Comparison of ENCODE assay signal across 17 cellular contexts in genomic region chr20:62336775-62337557, GRCh38. TPM values are rescaled to one million over a fixed set of nuclear protein-coding genes. Genes with fewer than 3 reads are reported as not detected.
DNase-seq lines count a peak whose midpoint lies in the region; ATAC-seq, FAIRE-seq and TF ChIP-seq lines count a peak whose summit lies in the region.
"Had no signal": no experiment of that assay in that cellular context is flagged by ENCODE, and none has a peak within 500 bp of the region (broad histone marks: within the 10 kb centered on the region; RNA-seq: fewer than 3 reads in every experiment).

No MANE protein-coding gene starts in this region.

- 0 out of 2 replicates have a peak overlapping the region, but pooled peaks have one; percentile 10 for H2AFZ ChIP-seq in GM12878 (ENCODE audit: control insufficient read depth, low read depth, low read length)
- H2AFZ ChIP-seq: PC-9 had no signal

- H3K4me2 ChIP-seq in DOHH2 (ENCODE audit: low read length) (peak overlapping the region; percentile 99), GM12878 (ENCODE audit: control insufficient read depth, insufficient read depth) (peak overlapping the region; percentile 82)
- H3K4me2 ChIP-seq: PC-9 had no signal

- peaks cover 43% of the 10 kb centered on the region for H3F3A ChIP-seq in DOHH2 (ENCODE audit: control insufficient read depth, insufficient read depth)

- H3K36me3 ChIP-seq in DOHH2 (ENCODE audit: control insufficient read depth, low read length) (peaks cover 29% of the 10 kb centered on the region), GM12878 (ENCODE audit: control insufficient read depth in 2 of 2, insufficient read depth in 2 of 2, low read length in 1 of 2) (no peaks in the 10 kb centered on the region), sigmoid colon (peaks cover 51 to 99% (median 70%) of the 10 kb centered on the region in 4 donors), gastrocnemius medialis (peaks cover 0 to 14% of the 10 kb centered on the region in 2 donors)

- CTCF ChIA-PET in GM12878 (lab: Yijun Ruan, JAX), result interaction anchor here (0.7 to 0.9 kb wide), 2 partner anchors 28 to 106 kb away, joined by 3 to 4 read pairs; no protein-coding TSS in a partner anchor

- intact Hi-C loops in GM12878 (cut with micrococcal nuclease; ENCODE audit: unreplicated experiment) (no loop called here), sigmoid colon (cut with DNase I) (no loop called here), gastrocnemius medialis (cut with DNase I; ENCODE audit: low total_unique reads) (no loop called here)

- ATAC-seq in GM12878 (no peak), gastrocnemius medialis (no peak), HG03457 (IDR thresholded peaks at IDR 0.05; ENCODE audit: unreplicated experiment) (no peak), HG03097 (IDR thresholded peaks at IDR 0.05; ENCODE audit: low FRiP score, unreplicated experiment) (no peak)

- WGBS in GM12878 (ENCODE audit: insufficient coverage, insufficient replicate concordance, low lambda C conversion rate, missing lambda C conversion rate), result 80% methylated on average over 50 of the region's 53 CpGs
- WGBS in sigmoid colon, 2 donors, result 92 to 93% methylated on average over 53 of the region's 53 CpGs

- no peak for DNase-seq in GM12878 (ENCODE audit: low read depth, low spot score)
- DNase-seq in sigmoid colon, result no peak
- no peak for DNase-seq in OCI-M2 (lab: John Stamatoyannopoulos, UW; ENCODE audit: unreplicated experiment)
- no peak for DNase-seq in gastrocnemius medialis
- DNase-seq: activated CD8-positive, alpha-beta memory T cell treated with anti-CD3 and anti-CD28 coated beads, Interleukin-2, amount 50 U/mL, for 4 hours; immature natural killer cell; NCI-H1694; NCI-H748 treated with DMSO at 0.1 percent for 48 hours; PC-9; SJCRH30 had no signal

- TF ChIP-seq EP300 in Ishikawa (IDR thresholded peaks at IDR 0.05; ENCODE audit: borderline replicate concordance) (0 out of 2 replicates have a peak, but pooled peaks have one; percentile 13), GM12878 (IDR thresholded peaks at IDR 0.05; ENCODE audit: borderline replicate concordance in 1 of 2, control insufficient read depth in 1 of 2, low read depth in 2 of 2, low read length in 2 of 2) (no peak), sigmoid colon (IDR thresholded peaks at IDR 0.05) (no peak)

- no peak for TF ChIP-seq POLR2A in GM12878 (IDR thresholded peaks at IDR 0.05; ENCODE audit: low read depth, low read length)
- no peak for TF ChIP-seq POLR2A in sigmoid colon (IDR thresholded peaks at IDR 0.05)
- TF ChIP-seq POLR2A in gastrocnemius medialis (IDR thresholded peaks at IDR 0.05), result no peak

- in situ Hi-C loops in GM12878 (cut with MboI), result no loop called here
- in situ Hi-C loops in gastrocnemius medialis (cut with MboI; ENCODE audit: low sequenced_read_pairs in 4 of 4), result no loop called here

- RAD21 ChIA-PET in GM12878 (lab: Charles Lee; ENCODE audit: unreplicated experiment), result no interaction called here

- H3K9ac ChIP-seq in GM12878 (ENCODE audit: control insufficient read depth, insufficient read depth, low read length), result no peak overlapping the region

- H3K9me3 ChIP-seq in DOHH2 (ENCODE audit: control insufficient read depth, insufficient read depth, low read length), result peaks cover 5% of the 10 kb centered on the region; the same call in 1 of the 2 replicates
- peaks cover 3% of the 10 kb centered on the region for H3K9me3 ChIP-seq in GM12878 (replicated peaks; ENCODE audit: control insufficient read depth, insufficient read depth, low read length)
- H3K9me3 ChIP-seq in sigmoid colon, result no peaks in the 10 kb centered on the region
- H3K9me3 ChIP-seq in gastrocnemius medialis, result no peaks in the 10 kb centered on the region
- H3K9me3 ChIP-seq: SJCRH30, suprapubic skin had no signal

- H3K4me1 ChIP-seq in DOHH2 (ENCODE audit: control insufficient read depth, low read length) (peaks cover 57% of the 10 kb centered on the region), GM12878 (ENCODE audit: control insufficient read depth, insufficient read depth, low read length) (peaks cover 37% of the 10 kb centered on the region), sigmoid colon (no peaks in the 10 kb centered on the region), gastrocnemius medialis (no peaks in the 10 kb centered on the region)
- H3K4me1 ChIP-seq: SJCRH30, suprapubic skin had no signal

- H3K27ac ChIP-seq in DOHH2 (ENCODE audit: low read depth, low read length) (peak overlapping the region; percentile 100), GM12878 (ENCODE audit: control insufficient read depth, insufficient read depth) (no peak overlapping the region), sigmoid colon (peak overlapping the region in 3 of 4 donors; percentile 13 to 48 (median 41)), gastrocnemius medialis (no peak overlapping the region)
- H3K27ac ChIP-seq: PC-9, SJCRH30, suprapubic skin, VCaP had no signal

- TF ChIP-seq RAD21 in Ishikawa (IDR thresholded peaks at IDR 0.05; ENCODE audit: low read depth) (no peak), GM12878 (IDR thresholded peaks at IDR 0.05; ENCODE audit: insufficient read depth, low read depth, low read length) (no peak)

- POLR2A ChIA-PET in GM12878 (lab: Charles Lee), result no interaction called here

- H3K4me3 ChIP-seq in DOHH2 (ENCODE audit: low read length) (peak overlapping the region; percentile 83), GM12878 (no peak overlapping the region), sigmoid colon (no peak overlapping the region), gastrocnemius medialis (no peak overlapping the region)
- H3K4me3 ChIP-seq: PC-9, SJCRH30, suprapubic skin had no signal

- BruUV-seq in GM12878 (replicated peaks; lab: Mats Ljungman, UMichigan), result no TSS peak

- FAIRE-seq in GM12878 (lab: Jason Lieb, UNC), result peak; percentile 62

- SMC1A ChIA-PET in GM12878 (lab: Charles Lee; ENCODE audit: uncharacterized antibody, unreplicated experiment), result no interaction called here

- H3K79me2 ChIP-seq in DOHH2 (ENCODE audit: control insufficient read depth, low read length), result 0 out of 2 replicates have a peak, but pooled peaks cover 4% of the 10 kb centered on the region
- no peaks in the 10 kb centered on the region for H3K79me2 ChIP-seq in GM12878 (ENCODE audit: control insufficient read depth, insufficient read depth, low read length)

- no peaks in the 10 kb centered on the region for H3K9me2 ChIP-seq in DOHH2 (replicated peaks; ENCODE audit: control insufficient read depth, low read length)

- TF ChIP-seq CTCF in DOHH2 (IDR thresholded peaks at IDR 0.05; ENCODE audit: low read depth, low read length, poor library complexity, severe bottlenecking), result no peak
- TF ChIP-seq CTCF in GM12878 (IDR thresholded peaks at IDR 0.05 in 2 of 3, conservative IDR thresholded peaks at IDR 0.05 in 1 of 3; ENCODE audit: control insufficient read depth in 2 of 3, extremely low read depth in 1 of 3, insufficient read depth in 1 of 3, low read depth in 3 of 3, low read length in 3 of 3), result no peak
- no peak for TF ChIP-seq CTCF in sigmoid colon (IDR thresholded peaks at IDR 0.05)
- no peak for TF ChIP-seq CTCF in gastrocnemius medialis (IDR thresholded peaks at IDR 0.05 in 4 of 5, conservative IDR thresholded peaks at IDR 0.05 in 1 of 5)

- H4K20me1 ChIP-seq in DOHH2 (ENCODE audit: control insufficient read depth, insufficient read depth, low read depth, low read length), result no peaks in the 10 kb centered on the region
- H4K20me1 ChIP-seq in GM12878 (ENCODE audit: control insufficient read depth, insufficient read depth), result no peaks in the 10 kb centered on the region

- H3K27me3 ChIP-seq in DOHH2 (ENCODE audit: control insufficient read depth, low read length) (no peaks in the 10 kb centered on the region), GM12878 (replicated peaks in 1 of 2; ENCODE audit: control insufficient read depth in 2 of 2, insufficient read depth in 2 of 2, low read length in 1 of 2) (no peaks in the 10 kb centered on the region), sigmoid colon (no peaks in the 10 kb centered on the region), gastrocnemius medialis (no peaks in the 10 kb centered on the region)
- H3K27me3 ChIP-seq: SJCRH30, suprapubic skin had no signal

RNA-seq across cellular contexts. Expression of gene LAMA5, which starts 30.1 kb away (rescaled TPM):
- 2.5 and 3.7 TPM in 2 replicates for total RNA-seq in GM12878 (2013; cell fraction: nucleolus; rRNA removed)
- total RNA-seq in GM12878 (2014; rRNA removed) (0.62 and 1.5 TPM in 2 replicates), GM12878 (2014; rRNA removed; fragmentation: Illumina TruSeq; extraction: Trizol) (0.09 and 0.28 TPM in 2 replicates), GM12878 (2021) (1.4 and 2.2 TPM in 2 replicates), sigmoid colon (100 to 1,000 TPM in 3 of 4 donors, 10 to 100 TPM in 1; 53.5 to 409 (median 134) TPM), gastrocnemius medialis (10 to 100 TPM; 13.0 to 35.8 (median 22.7) TPM)
- 0.56 TPM for polyA plus RNA-seq in GM12878 (2011; ENCODE audit: low read depth)
- polyA plus RNA-seq in GM12878 (2011; rRNA removed) (not detected in 2 replicates), GM12878 (2014; fragmentation: Illumina TruSeq; extraction: Trizol) (0.62 TPM in 1 of 2 replicates, not detected in the other), GM12878 (2014; fragmentation: Nextera tagmentation; extraction: Ambion mirVana) (not detected), GM12878 (2014; rRNA removed) (1.0 and 3.1 TPM in 2 replicates), GM12878 (2016; fragmentation: Nextera tagmentation; extraction: Ambion mirVana) (1 to 10 TPM; 1.6 TPM), sigmoid colon (10 to 100 TPM in 1 of 3 donors, 1 to 10 TPM in 2; 1.8 to 56.5 (median 3.2) TPM)
- polyA plus RNA-seq in GM12878 (2011; cell fraction: cytosol; rRNA removed), result 0.06 and 0.12 TPM in 2 replicates
- 2.4 and 3.6 TPM in 2 replicates for polyA plus RNA-seq in GM12878 (2011; cell fraction: nucleus; rRNA removed)
- 2.4 and 2.6 TPM in 2 replicates for polyA plus RNA-seq in GM12878 (2012)
- under 0.01 and 0.29 TPM in 2 replicates for polyA minus RNA-seq in GM12878 (2011; rRNA and poly(A)+ RNA removed)
- 0.27 and 2.3 TPM in 2 replicates for polyA minus RNA-seq in GM12878 (2011; cell fraction: cytosol; rRNA and poly(A)+ RNA removed)
- 0.24 and 2.1 TPM in 2 replicates for polyA minus RNA-seq in GM12878 (2011; cell fraction: nucleus; rRNA and poly(A)+ RNA removed)
- polyA plus RNA-seq: CD4-positive, alpha-beta memory T cell had no signal

RNA-seq across cellular contexts. Expression of gene ADRM1, which starts 34.2 kb away (rescaled TPM):
- total RNA-seq in GM12878 (2013; cell fraction: nucleolus; rRNA removed), result 20.8 and 22.6 TPM in 2 replicates
- total RNA-seq in GM12878 (2014; rRNA removed) (148 and 160 TPM in 2 replicates), GM12878 (2014; rRNA removed; fragmentation: Illumina TruSeq; extraction: Trizol) (43.3 and 53.3 TPM in 2 replicates), GM12878 (2021) (117 and 125 TPM in 2 replicates), sigmoid colon (100 to 1,000 TPM; 100 to 130 (median 119) TPM), gastrocnemius medialis (100 to 1,000 TPM; 389 to 644 (median 611) TPM)
- polyA plus RNA-seq in GM12878 (2011; ENCODE audit: low read depth), result 17.4 TPM
- polyA plus RNA-seq in GM12878 (2011; rRNA removed) (33.1 and 67.0 TPM in 2 replicates), GM12878 (2014; fragmentation: Illumina TruSeq; extraction: Trizol) (10.2 and 34.3 TPM in 2 replicates), GM12878 (2014; fragmentation: Nextera tagmentation; extraction: Ambion mirVana) (10 to 100 TPM in 1 of 2 experiments, 1 to 10 TPM in 1; 3.4 to 13.6 TPM), GM12878 (2014; rRNA removed) (150 and 181 TPM in 2 replicates), GM12878 (2016; fragmentation: Nextera tagmentation; extraction: Ambion mirVana) (100 to 1,000 TPM; 207 to 213 TPM), sigmoid colon (100 to 1,000 TPM in 1 of 3 donors, 10 to 100 TPM in 2; 61.3 to 102 (median 77.7) TPM)
- polyA plus RNA-seq in GM12878 (2011; cell fraction: cytosol; rRNA removed), result 84.8 and 158 TPM in 2 replicates
- polyA plus RNA-seq in GM12878 (2011; cell fraction: nucleus; rRNA removed), result 104 and 164 TPM in 2 replicates
- 51.6 and 61.0 TPM in 2 replicates for polyA plus RNA-seq in GM12878 (2012)
- polyA minus RNA-seq in GM12878 (2011; rRNA and poly(A)+ RNA removed), result 28.0 and 62.4 TPM in 2 replicates
- polyA minus RNA-seq in GM12878 (2011; cell fraction: cytosol; rRNA and poly(A)+ RNA removed), result 30.9 and 42.4 TPM in 2 replicates
- polyA minus RNA-seq in GM12878 (2011; cell fraction: nucleus; rRNA and poly(A)+ RNA removed), result 30.0 and 51.8 TPM in 2 replicates

RNA-seq across cellular contexts. Expression of gene RPS21, which starts 49.9 kb away (rescaled TPM):
- total RNA-seq in GM12878 (2013; cell fraction: nucleolus; rRNA removed), result 61.8 and 129 TPM in 2 replicates
- total RNA-seq in GM12878 (2014; rRNA removed) (1,780 and 2,320 TPM in 2 replicates), GM12878 (2014; rRNA removed; fragmentation: Illumina TruSeq; extraction: Trizol) (1,442 and 1,474 TPM in 2 replicates), GM12878 (2021) (2,559 and 2,687 TPM in 2 replicates), sigmoid colon (1,000 to 10,000 TPM; 2,383 to 8,235 (median 5,456) TPM), gastrocnemius medialis (1,000 to 10,000 TPM; 1,167 to 4,037 (median 2,295) TPM)
- polyA plus RNA-seq in GM12878 (2011; ENCODE audit: low read depth), result 2,747 TPM
- polyA plus RNA-seq in GM12878 (2011; rRNA removed) (2,814 and 4,987 TPM in 2 replicates), GM12878 (2014; fragmentation: Illumina TruSeq; extraction: Trizol) (536 and 1,536 TPM in 2 replicates), GM12878 (2014; fragmentation: Nextera tagmentation; extraction: Ambion mirVana) (1,000 to 10,000 TPM; 3,290 to 4,046 TPM), GM12878 (2014; rRNA removed) (3,245 and 4,075 TPM in 2 replicates), GM12878 (2016; fragmentation: Nextera tagmentation; extraction: Ambion mirVana) (1,000 to 10,000 TPM; 1,499 to 1,551 TPM), sigmoid colon (1,000 to 10,000 TPM; 2,794 to 6,260 (median 4,441) TPM)
- polyA plus RNA-seq in GM12878 (2011; cell fraction: cytosol; rRNA removed), result 6,140 and 7,792 TPM in 2 replicates
- 2,850 and 3,668 TPM in 2 replicates for polyA plus RNA-seq in GM12878 (2011; cell fraction: nucleus; rRNA removed)
- polyA plus RNA-seq in GM12878 (2012), result 5,611 and 6,669 TPM in 2 replicates
- 1,684 and 1,838 TPM in 2 replicates for polyA minus RNA-seq in GM12878 (2011; rRNA and poly(A)+ RNA removed)
- 394 and 397 TPM in 2 replicates for polyA minus RNA-seq in GM12878 (2011; cell fraction: cytosol; rRNA and poly(A)+ RNA removed)
- 438 and 503 TPM in 2 replicates for polyA minus RNA-seq in GM12878 (2011; cell fraction: nucleus; rRNA and poly(A)+ RNA removed)

Comparison
In these comparisons a context has a peak if more than half of its experiments do, and no peak if none do; other contexts are left out.
1. H3K27ac ChIP-seq: peak in DOHH2 (single experiment) and sigmoid colon (3 of 4); none in GM12878 (single experiment) and gastrocnemius medialis (0 of 4).